31 cellular contexts compared by ENCODE assay signal in genomic region chr10:75449320-75450061, GRCh38. TPM values are rescaled to one million over a fixed set of nuclear protein-coding genes. Genes with fewer than 3 reads are reported as not detected.
A peak's percentile ranks its signal among the peaks of the same experiment; 100 is the strongest.
DNase-seq lines count a peak whose midpoint lies in the region; ATAC-seq, FAIRE-seq and TF ChIP-seq lines count a peak whose summit lies in the region.
"Had no signal": no experiment of that assay in that cellular context is flagged by ENCODE, and none has a peak within 500 bp of the region (broad histone marks: within the 10 kb centered on the region; RNA-seq: fewer than 3 reads in every experiment).

No MANE protein-coding gene starts in this region.

- no peak overlapping the region for H3K27ac Mint-ChIP-seq in CD8-positive, alpha-beta T cell
- no peak overlapping the region for H3K27ac Mint-ChIP-seq in naive thymus-derived CD4-positive, alpha-beta T cell
- H3K27ac Mint-ChIP-seq: activated CD4-positive, alpha-beta memory T cell treated with anti-CD3 and anti-CD28 coated beads, Interleukin-2, amount 10 ng/mL, durations not matched to agents 7 days and 5 days; activated naive CD8-positive, alpha-beta T cell; activated T-helper 2 cell treated with anti-CD3 and anti-CD28 coated beads, Interferon-gamma antibody, Interleukin-2, Interleukin-4, amounts not matched to agents 10 μg/mL and 5 μg/mL and 100 μg/mL, durations not matched to agents 14 hours and 24 hours and 36 hours; CD4-positive, alpha-beta T cell; effector memory CD8-positive, alpha-beta T cell; T-helper 1 cell treated with Interleukin-12 subunit alpha and Interleukin-12 subunit beta and Interleukin-4 antibody, amounts not matched to agents 30 μg/mL and 1 μg/mL, for 36 hours had no signal

- ATAC-seq in omental fat pad (ENCODE audit: low FRiP score), result peak; percentile 58
- ATAC-seq in CD8-positive, alpha-beta T cell, result no peak
- no peak for ATAC-seq in naive thymus-derived CD4-positive, alpha-beta T cell
- ATAC-seq: effector memory CD8-positive, alpha-beta T cell had no signal

- H2BK15ac ChIP-seq in H1 (ENCODE audit: low read length), result peak overlapping the region; percentile 88; the same call in 1 of the 2 replicates

- H3K56ac ChIP-seq in H1 (replicated peaks; ENCODE audit: insufficient read length, low read depth, low read length), result no peak overlapping the region

- no peak overlapping the region for H4K91ac ChIP-seq in H1 (replicated peaks; ENCODE audit: insufficient read length, low read length)

- CTCF ChIA-PET in H1 (lab: Charles Lee; ENCODE audit: partially characterized antibody), result interaction anchor here (0.7 to 1.3 kb wide), 2 partner anchors 18 to 93 kb away, joined by 3 read pairs; partner anchors contain the start of gene LRMDA
- CTCF ChIA-PET in CD8-positive, alpha-beta T cell (lab: Charles Lee), result no interaction called here
- CTCF ChIA-PET in naive thymus-derived CD4-positive, alpha-beta T cell (lab: Charles Lee), result no interaction called here

- H3K9ac ChIP-seq in H1 (replicated peaks in 1 of 4; ENCODE audit: extremely low read depth in 1 of 4, low read depth in 3 of 4, low read length in 3 of 4), result no peak overlapping the region
- H3K9ac ChIP-seq: SK-N-SH had no signal

- peaks cover 0 to 3% of the 10 kb centered on the region in 2 experiments for H4K20me1 ChIP-seq in H1 (replicated peaks in 1 of 2; ENCODE audit: control insufficient read depth in 1 of 2, insufficient read depth in 2 of 2, low read length in 2 of 2)

- peak overlapping the region; percentile 51 to 64; a peak in 1 of 4 replicates for H3K4me2 ChIP-seq in H1 (ENCODE audit: insufficient read depth in 1 of 2, low read depth in 2 of 2, low read length in 2 of 2)
- H3K4me2 ChIP-seq: hepatocyte, SK-N-SH had no signal

- no peaks in the 10 kb centered on the region for H3K36me3 ChIP-seq in H1 (ENCODE audit: control insufficient read depth in 2 of 4, insufficient read depth in 4 of 4, low read length in 3 of 4)
- H3K36me3 ChIP-seq in CD8-positive, alpha-beta T cell (ENCODE audit: insufficient read depth, low read length), result no peaks in the 10 kb centered on the region
- H3K36me3 ChIP-seq in naive thymus-derived CD4-positive, alpha-beta T cell (ENCODE audit: control insufficient read depth in 2 of 3, insufficient read depth in 3 of 3, low read length in 3 of 3), result no peaks in the 10 kb centered on the region
- H3K36me3 ChIP-seq: prostate gland had no signal

- 0 out of 2 replicates have a peak overlapping the region, but pooled peaks have one; percentile 34 for H2BK20ac ChIP-seq in H1 (ENCODE audit: low read length)

- TF ChIP-seq POLR2A in H1 (IDR thresholded peaks at IDR 0.05; ENCODE audit: control extremely low read depth in 1 of 2, low read depth in 2 of 2, low read length in 2 of 2), result no peak

- TF ChIP-seq EP300 in H1 (IDR thresholded peaks at IDR 0.05; ENCODE audit: borderline replicate concordance in 1 of 2, low read depth in 2 of 2, low read length in 2 of 2), result no peak

- peak overlapping the region; percentile 38 for H3K18ac ChIP-seq in H1 (ENCODE audit: extremely low read depth, low read length)

- no peaks in the 10 kb centered on the region for H3K4me1 Mint-ChIP-seq in CD8-positive, alpha-beta T cell (ENCODE audit: low read depth)
- no peaks in the 10 kb centered on the region for H3K4me1 Mint-ChIP-seq in naive thymus-derived CD4-positive, alpha-beta T cell
- H3K4me1 Mint-ChIP-seq: activated CD4-positive, alpha-beta memory T cell treated with anti-CD3 and anti-CD28 coated beads, Interleukin-2, amount 10 ng/mL, durations not matched to agents 7 days and 5 days had no signal

- H3K36me3 Mint-ChIP-seq in CD8-positive, alpha-beta T cell, result no peaks in the 10 kb centered on the region
- peaks cover 0 to 7% (median 0%) of the 10 kb centered on the region in 5 donors for H3K36me3 Mint-ChIP-seq in naive thymus-derived CD4-positive, alpha-beta T cell
- H3K36me3 Mint-ChIP-seq: activated naive CD8-positive, alpha-beta T cell had no signal

- H3K4me3 ChIP-seq in H1 (ENCODE audit: extremely low read depth in 1 of 4, insufficient read depth in 2 of 4, low read depth in 3 of 4, low read length in 4 of 4), result no peak overlapping the region
- H3K4me3 ChIP-seq in CD8-positive, alpha-beta T cell (ENCODE audit: low read depth, low read length), result no peak overlapping the region
- H3K4me3 ChIP-seq in naive thymus-derived CD4-positive, alpha-beta T cell (ENCODE audit: low read length), result no peak overlapping the region
- H3K4me3 ChIP-seq: hepatocyte, prostate gland, tibial artery had no signal

- no peak overlapping the region for H2AFZ ChIP-seq in H1 (ENCODE audit: low read length)
- H2AFZ ChIP-seq: hepatocyte had no signal

- no peak overlapping the region for H4K5ac ChIP-seq in H1 (ENCODE audit: insufficient read length, low read depth, low read length)

- intact Hi-C loops in CD8-positive, alpha-beta T cell (cut with DNase I, micrococcal nuclease), result no loop called here
- intact Hi-C loops in naive thymus-derived CD4-positive, alpha-beta T cell (cut with micrococcal nuclease), result no loop called here

- peaks cover 6% of the 10 kb centered on the region in 2 experiments; a peak in 1 of 4 replicates for H3K9me3 ChIP-seq in H1 (ENCODE audit: insufficient read depth in 2 of 2, low read depth in 1 of 2, low read length in 1 of 2)
- no peaks in the 10 kb centered on the region for H3K9me3 ChIP-seq in CD8-positive, alpha-beta T cell (ENCODE audit: low read length)
- H3K9me3 ChIP-seq in naive thymus-derived CD4-positive, alpha-beta T cell (ENCODE audit: control insufficient read depth in 2 of 3, low read length in 3 of 3), result no peaks in the 10 kb centered on the region
- H3K9me3 ChIP-seq: prostate gland, SK-N-SH had no signal

- H2AK5ac ChIP-seq in H1 (ENCODE audit: low read depth, low read length), result no peak overlapping the region

- H3K27ac ChIP-seq in H1 (ENCODE audit: low read depth, low read length), result no peak overlapping the region
- H3K27ac ChIP-seq in CD8-positive, alpha-beta T cell (ENCODE audit: low read depth, low read length), result no peak overlapping the region
- H3K27ac ChIP-seq in naive thymus-derived CD4-positive, alpha-beta T cell (ENCODE audit: low read depth, low read length), result no peak overlapping the region
- H3K27ac ChIP-seq: hepatocyte, prostate gland, tibial artery had no signal

- H3K79me1 ChIP-seq in H1 (ENCODE audit: low read depth, low read length), result no peaks in the 10 kb centered on the region

- peaks cover 4% of the 10 kb centered on the region; the same call in 1 of the 2 replicates for H3K23me2 ChIP-seq in H1 (ENCODE audit: low read depth, low read length)

- H3K27me3 Mint-ChIP-seq in CD8-positive, alpha-beta T cell (ENCODE audit: low read depth), result peaks cover 9% of the 10 kb centered on the region
- H3K27me3 Mint-ChIP-seq in naive thymus-derived CD4-positive, alpha-beta T cell, result peaks cover 4 to 33% (median 29%) of the 10 kb centered on the region in 5 donors
- H3K27me3 Mint-ChIP-seq: activated CD4-positive, alpha-beta memory T cell treated with anti-CD3 and anti-CD28 coated beads, Interleukin-2, amount 10 ng/mL, durations not matched to agents 7 days and 5 days had no signal

- TF ChIP-seq CTCF in H1 (IDR thresholded peaks at IDR 0.05; ENCODE audit: control extremely low read depth in 1 of 3, insufficient read depth in 1 of 3, low read depth in 1 of 3, low read length in 3 of 3), result no peak
- no peak for TF ChIP-seq CTCF in omental fat pad (IDR thresholded peaks at IDR 0.05)
- no peak for TF ChIP-seq CTCF in CD8-positive, alpha-beta T cell (IDR thresholded peaks at IDR 0.05)

- 0 out of 2 replicates have a peak overlapping the region, but pooled peaks have one; percentile 71 for H2BK12ac ChIP-seq in H1 (ENCODE audit: low read depth, low read length)

- peaks cover 8 to 20% (median 17%) of the 10 kb centered on the region in 4 experiments for H3K4me1 ChIP-seq in H1 (replicated peaks in 1 of 4; ENCODE audit: control insufficient read depth in 3 of 4, insufficient read depth in 4 of 4, low read length in 3 of 4)
- H3K4me1 ChIP-seq in CD8-positive, alpha-beta T cell (ENCODE audit: insufficient read depth, low read length), result no peaks in the 10 kb centered on the region
- H3K4me1 ChIP-seq in naive thymus-derived CD4-positive, alpha-beta T cell (ENCODE audit: control insufficient read depth in 2 of 2, insufficient read depth in 2 of 2, low read length in 2 of 2), result no peaks in the 10 kb centered on the region
- H3K4me1 ChIP-seq: prostate gland had no signal

- no peak overlapping the region for H3K4me3 Mint-ChIP-seq in CD8-positive, alpha-beta T cell
- H3K4me3 Mint-ChIP-seq in naive thymus-derived CD4-positive, alpha-beta T cell, result no peak overlapping the region
- H3K4me3 Mint-ChIP-seq: activated CD4-positive, alpha-beta memory T cell treated with anti-CD3 and anti-CD28 coated beads, Interleukin-2, amount 10 ng/mL, durations not matched to agents 7 days and 5 days; activated naive CD8-positive, alpha-beta T cell; CD4-positive, alpha-beta T cell; effector memory CD8-positive, alpha-beta T cell; T-helper 1 cell treated with Interleukin-12 subunit alpha and Interleukin-12 subunit beta and Interleukin-4 antibody, amounts not matched to agents 30 μg/mL and 1 μg/mL, for 36 hours had no signal

- H3K4ac ChIP-seq in H1 (replicated peaks; ENCODE audit: insufficient read length, low read depth, low read length), result no peak overlapping the region

- no peak overlapping the region for H4K8ac ChIP-seq in H1 (ENCODE audit: extremely low read depth, insufficient read depth, low read length)

- peaks cover 10% of the 10 kb centered on the region for H3K9me3 Mint-ChIP-seq in CD8-positive, alpha-beta T cell
- peaks cover 0 to 29% (median 11%) of the 10 kb centered on the region in 11 donors for H3K9me3 Mint-ChIP-seq in naive thymus-derived CD4-positive, alpha-beta T cell
- H3K9me3 Mint-ChIP-seq: effector memory CD8-positive, alpha-beta T cell had no signal

- POLR2A ChIA-PET in H1 (lab: Charles Lee; ENCODE audit: partially characterized antibody), result no interaction called here
- POLR2A ChIA-PET in CD8-positive, alpha-beta T cell (lab: Charles Lee), result no interaction called here
- POLR2A ChIA-PET in naive thymus-derived CD4-positive, alpha-beta T cell (lab: Charles Lee), result no interaction called here

- no peak for TF ChIP-seq RAD21 in H1 (IDR thresholded peaks at IDR 0.05 in 1 of 2, conservative IDR thresholded peaks at IDR 0.05 in 1 of 2; ENCODE audit: low read depth in 2 of 2, low read length in 2 of 2)

- FAIRE-seq in H1 (lab: Jason Lieb, UNC), result no peak

- no peak overlapping the region for H2BK5ac ChIP-seq in H1 (ENCODE audit: low read depth, low read length)

- no peaks in the 10 kb centered on the region for H3K79me2 ChIP-seq in H1 (ENCODE audit: control insufficient read depth in 1 of 2, insufficient read depth in 2 of 2, low read length in 2 of 2)
- H3K79me2 ChIP-seq: hepatocyte had no signal

- H3K14ac ChIP-seq in H1 (ENCODE audit: insufficient read length), result no peak overlapping the region

- DNase-seq in NCI-H1436 treated with DMSO at 0.1 percent for 48 hours (lab: John Stamatoyannopoulos, UW) (peak; percentile 61), NCI-H1436 (lab: John Stamatoyannopoulos, UW) (no peak), H1 (ENCODE audit: low read depth in 1 of 2, low spot score in 2 of 2) (no peak), left kidney (ENCODE audit: low read depth, low spot score) (peak; percentile 87), omental fat pad (ENCODE audit: low spot score) (no peak), NCI-H2029 treated with DMSO at 0.1 percent for 48 hours (lab: John Stamatoyannopoulos, UW) (no peak)
- DNase-seq in CD8-positive, alpha-beta T cell, result no peak
- no peak for DNase-seq in naive thymus-derived CD4-positive, alpha-beta T cell
- DNase-seq: 8988T; activated CD4-positive, alpha-beta memory T cell treated with anti-CD3 and anti-CD28 coated beads, Interleukin-2, amount 10 ng/mL, durations not matched to agents 7 days and 5 days; activated CD4-positive, CD25-positive, alpha-beta regulatory T cell treated with anti-CD3 and anti-CD28 coated beads, Interleukin-2, amount 50 U/mL, for 72 hours; activated CD8-positive, alpha-beta memory T cell treated with anti-CD3 and anti-CD28 coated beads, Interleukin-2, amount 50 U/mL, for 48 hours; AML-193; aorta; CD4-positive, alpha-beta T cell; cortex of kidney; effector memory CD8-positive, alpha-beta T cell; foreskin fibroblast; H7; NCI-H2029; NCI-H345; SK-N-SH; stimulated activated CD4-positive, alpha-beta T cell treated with anti-CD3 and anti-CD28 coated beads, Interleukin-1b, Interleukin-23, amount 100 ng/mL, for 48 hours; tibial artery had no signal

- no peak overlapping the region for H3K23ac ChIP-seq in H1 (ENCODE audit: insufficient read length)

- WGBS in H1 (ENCODE audit: extremely low coverage in 1 of 2, insufficient coverage in 1 of 2, insufficient read length in 1 of 2, insufficient replicate concordance in 2 of 2, low coverage in 1 of 2, low lambda C conversion rate in 2 of 2, missing lambda C conversion rate in 1 of 2), 2 experiments, result 61% methylated on average over 6 of the region's 7 CpGs; no CpG with 5 or more reads in 1 of the 2 experiments

- H2BK120ac ChIP-seq in H1 (replicated peaks; ENCODE audit: low read depth, low read length), result no peak overlapping the region

- H3K27me3 ChIP-seq in H1 (replicated peaks in 1 of 4; ENCODE audit: control insufficient read depth in 3 of 4, extremely low read depth in 1 of 4, insufficient read depth in 3 of 4, low read length in 3 of 4), result peaks cover 0 to 29% (median 24%) of the 10 kb centered on the region in 4 experiments; a peak in 6 of 7 replicates
- no peaks in the 10 kb centered on the region for H3K27me3 ChIP-seq in CD8-positive, alpha-beta T cell (ENCODE audit: insufficient read depth, low read length)
- H3K27me3 ChIP-seq in naive thymus-derived CD4-positive, alpha-beta T cell (ENCODE audit: control insufficient read depth in 2 of 2, insufficient read depth in 2 of 2, low read length in 2 of 2), result no peaks in the 10 kb centered on the region
- H3K27me3 ChIP-seq: hepatocyte, tibial artery had no signal

RNA-seq across cellular contexts. Expression of gene LRMDA, which starts 18.1 kb away (rescaled TPM):
- 0.86 and 2.4 TPM in 2 replicates for total RNA-seq in H1 (2021; fragmentation: NEBNext Ultra II Directional; extraction: Animal tissue kit (Norgen Biotek cat#: 25700))
- polyA plus RNA-seq in H1 (2011; rRNA removed), result 0.52 and 2.8 TPM in 2 replicates
- polyA plus RNA-seq in H1 (2011; cell fraction: cytosol; rRNA removed), result 1.9 TPM
- 2.3 TPM for polyA plus RNA-seq in H1 (2011; cell fraction: nucleus; rRNA removed)
- polyA plus RNA-seq in H1 (2012, experiment 1 of 2), result 1.3 to 4.1 TPM (median 3.0 TPM) in 4 replicates
- 0.24 TPM for polyA plus RNA-seq in H1 (2012, experiment 2 of 2)
- polyA plus RNA-seq in H1 (2013, experiment 1 of 2), result 0.24 TPM
- polyA plus RNA-seq in H1 (2013, experiment 2 of 2), result 0.39 TPM
- polyA minus RNA-seq in H1 (2011; rRNA and poly(A)+ RNA removed), result 0.63 and 4.4 TPM in 2 replicates
- polyA minus RNA-seq in H1 (2011; cell fraction: cytosol; rRNA and poly(A)+ RNA removed), result 1.1 TPM
- 5.4 TPM for polyA minus RNA-seq in H1 (2011; cell fraction: nucleus; rRNA and poly(A)+ RNA removed)
- total RNA-seq in omental fat pad, result 10 to 100 TPM; 12.0 to 15.9 (median 13.9) TPM
- not detected for total RNA-seq in CD8-positive, alpha-beta T cell
- total RNA-seq in naive thymus-derived CD4-positive, alpha-beta T cell, result 10 to 100 TPM in 1 of 5 experiments, 1 to 10 TPM in 1, under 1 TPM in 1, not detected in 2; 0.57 to 14.9 (median 3.0) TPM
- not detected for polyA plus RNA-seq in naive thymus-derived CD4-positive, alpha-beta T cell
- total RNA-seq: activated CD4-positive, alpha-beta memory T cell treated with anti-CD3 and anti-CD28 coated beads, Interleukin-2, amount 10 ng/mL, durations not matched to agents 7 days and 5 days; activated T-helper 2 cell treated with anti-CD3 and anti-CD28 coated beads, Interferon-gamma antibody, Interleukin-2, Interleukin-4, amounts not matched to agents 10 μg/mL and 5 μg/mL and 100 μg/mL, durations not matched to agents 14 hours and 24 hours and 36 hours; CD4-positive, alpha-beta T cell; H7; LHCN-M2; OCI-LY7 had no signal

RNA-seq across cellular contexts. Expression of gene ZNF503, which starts 47.9 kb away (rescaled TPM):
- 0.13 and 0.27 TPM in 2 replicates for total RNA-seq in H1 (2021; fragmentation: NEBNext Ultra II Directional; extraction: Animal tissue kit (Norgen Biotek cat#: 25700))
- polyA plus RNA-seq in H1 (2011; rRNA removed), result 0.03 and 0.09 TPM in 2 replicates
- polyA plus RNA-seq in H1 (2011; cell fraction: cytosol; rRNA removed), result 0.05 TPM
- 0.13 TPM for polyA plus RNA-seq in H1 (2011; cell fraction: nucleus; rRNA removed)
- 0.07 to 0.11 TPM (median 0.08 TPM) in 4 replicates for polyA plus RNA-seq in H1 (2012, experiment 1 of 2)
- polyA plus RNA-seq in H1 (2012, experiment 2 of 2), result 0.14 TPM
- polyA plus RNA-seq in H1 (2013, experiment 1 of 2), result 0.20 TPM
- polyA plus RNA-seq in H1 (2013, experiment 2 of 2), result 0.13 TPM
- not detected in 2 replicates for polyA minus RNA-seq in H1 (2011; rRNA and poly(A)+ RNA removed)
- not detected for polyA minus RNA-seq in H1 (2011; cell fraction: cytosol; rRNA and poly(A)+ RNA removed)
- polyA minus RNA-seq in H1 (2011; cell fraction: nucleus; rRNA and poly(A)+ RNA removed), result 0.20 TPM
- total RNA-seq in omental fat pad, result 10 to 100 TPM in 2 of 4 donors, 1 to 10 TPM in 2; 8.0 to 19.8 (median 11.2) TPM
- total RNA-seq in CD8-positive, alpha-beta T cell, result not detected
- total RNA-seq in naive thymus-derived CD4-positive, alpha-beta T cell, result 1 to 10 TPM in 1 of 5 experiments, under 1 TPM in 3, not detected in 1; 0.07 to 3.6 (median 0.54) TPM
- polyA plus RNA-seq in naive thymus-derived CD4-positive, alpha-beta T cell, result not detected
- total RNA-seq: OCI-LY7 had no signal

Comparison
In these comparisons a context has a peak if more than half of its experiments do, and no peak if none do; other contexts are left out.
1. DNase-seq: peak in NCI-H1436 treated with DMSO at 0.1 percent for 48 hours (single experiment) and left kidney (single experiment); none in NCI-H1436 (single experiment), H1 (0 of 2), omental fat pad (single experiment), CD8-positive, alpha-beta T cell (0 of 7), NCI-H2029 treated with DMSO at 0.1 percent for 48 hours (single experiment) and naive thymus-derived CD4-positive, alpha-beta T cell (0 of 9).